Comparison of ENCODE assay signal across 16 cellular contexts in the genomic region with DNA sequence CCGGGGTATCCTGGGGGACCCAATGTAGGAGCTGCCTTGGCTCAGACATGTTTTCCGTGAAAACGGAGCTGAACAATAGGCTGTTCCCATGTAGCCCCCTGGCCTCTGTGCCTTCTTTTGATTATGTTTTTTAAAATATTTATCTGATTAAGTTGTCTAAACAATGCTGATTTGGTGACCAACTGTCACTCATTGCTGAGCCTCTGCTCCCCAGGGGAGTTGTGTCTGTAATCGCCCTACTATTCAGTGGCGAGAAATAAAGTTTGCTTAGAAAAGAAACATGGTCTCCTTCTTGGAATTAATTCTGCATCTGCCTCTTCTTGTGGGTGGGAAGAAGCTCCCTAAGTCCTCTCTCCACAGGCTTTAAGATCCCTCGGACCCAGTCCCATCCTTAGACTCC. TPM values are rescaled to one million over a fixed set of nuclear protein-coding genes. Genes with fewer than 3 reads are reported as not detected.
DNase-seq lines count a peak whose midpoint lies in the region; ATAC-seq and TF ChIP-seq lines count a peak whose summit lies in the region.
"Had no signal": no experiment of that assay in that cellular context is flagged by ENCODE, and none has a peak within 500 bp of the region (broad histone marks: within the 10 kb centered on the region; RNA-seq: fewer than 3 reads in every experiment).

No MANE protein-coding gene starts in this region.

- H3K36me3 ChIP-seq in PC-9 (ENCODE audit: low read depth) = no peaks in the 10 kb centered on the region
- no peaks in the 10 kb centered on the region for H3K36me3 ChIP-seq in mammary epithelial cell (ENCODE audit: insufficient read depth, low read length)
- peaks cover 0 to 22% (median 1%) of the 10 kb centered on the region in 6 donors for H3K36me3 ChIP-seq in spleen
- H3K36me3 ChIP-seq: HAP-1, WERI-Rb-1 had no signal

- H3K9me3 ChIP-seq in PC-9 (ENCODE audit: insufficient read depth, low read depth) (no peaks in the 10 kb centered on the region), mammary epithelial cell (replicated peaks; ENCODE audit: insufficient read depth, low read length) (no peaks in the 10 kb centered on the region), spleen (no peaks in the 10 kb centered on the region)
- H3K9me3 ChIP-seq: HAP-1, SK-N-SH had no signal

- H3K4me1 Mint-ChIP-seq in activated naive CD4-positive, alpha-beta T cell treated with anti-CD3 and anti-CD28 coated beads for 36 hours (ENCODE audit: low read depth) = peaks cover 59% of the 10 kb centered on the region
- peaks cover 83% of the 10 kb centered on the region for H3K4me1 Mint-ChIP-seq in CD14-positive monocyte

- H3K27ac ChIP-seq in PC-9 (0 out of 2 replicates have a peak overlapping the region, but pooled peaks have one; percentile 7), mammary epithelial cell (ENCODE audit: insufficient read depth, low read depth, low read length) (peak overlapping the region; percentile 58), spleen (peak overlapping the region in 5 of 8 donors; percentile 82 to 98 (median 98))
- H3K27ac ChIP-seq: WERI-Rb-1 had no signal

- TF ChIP-seq CTCF in PC-9 (conservative IDR thresholded peaks at IDR 0.05) (no peak), mammary epithelial cell (conservative IDR thresholded peaks at IDR 0.05 in 1 of 2, IDR thresholded peaks at IDR 0.05 in 1 of 2; ENCODE audit: extremely low read depth in 1 of 2, insufficient read depth in 1 of 2, low read depth in 1 of 2, low read length in 2 of 2) (no peak), spleen (IDR thresholded peaks at IDR 0.05 in 8 of 11, conservative IDR thresholded peaks at IDR 0.05 in 3 of 11) (no peak), CD14-positive monocyte (IDR thresholded peaks at IDR 0.05) (no peak)

- no peaks in the 10 kb centered on the region for H3K79me2 ChIP-seq in PC-9 (ENCODE audit: low read depth)
- H3K79me2 ChIP-seq in mammary epithelial cell (ENCODE audit: insufficient read depth, low read length) = no peaks in the 10 kb centered on the region

- WGBS in mammary epithelial cell (ENCODE audit: low coverage, missing lambda C conversion rate) = 67% methylated on average over 6 of the region's 6 CpGs
- 76 to 92% (median 86%) methylated on average over 6 of the region's 6 CpGs for WGBS in spleen, 5 donors

- BruUV-seq in PC-9 (replicated peaks; lab: Mats Ljungman, UMichigan) (no TSS peak), mammary epithelial cell (replicated peaks; lab: Mats Ljungman, UMichigan) (no TSS peak)

- no peak for TF ChIP-seq POLR2A in spleen (IDR thresholded peaks at IDR 0.05)

- DNase-seq in activated naive CD4-positive, alpha-beta T cell treated with anti-CD3 and anti-CD28 coated beads for 36 hours = no peak
- DNase-seq in activated naive CD4-positive, alpha-beta T cell (lab: John Stamatoyannopoulos, UW) = no peak
- DNase-seq in PC-9 (no peak), mammary epithelial cell (no peak), spleen (no peak), CD14-positive monocyte (ENCODE audit: low spot score) (no peak), AML-193 (lab: John Stamatoyannopoulos, UW) (no peak)
- DNase-seq: foreskin fibroblast, midbrain, NCI-H1417 treated with DMSO at 0.1 percent for 48 hours, NCI-H446, SK-N-SH, WERI-Rb-1 had no signal

- intact Hi-C loops in activated naive CD4-positive, alpha-beta T cell treated with anti-CD3 and anti-CD28 coated beads for 36 hours (cut with micrococcal nuclease) = loop anchor here (5.0 to 10.0 kb wide), 2 partner anchors 159 to 1063 kb away; partner anchors contain the start of gene CLIC1
- intact Hi-C loops in PC-9 (cut with micrococcal nuclease; ENCODE audit: unreplicated experiment) = no loop called here
- intact Hi-C loops in mammary epithelial cell (cut with micrococcal nuclease) = no loop called here
- intact Hi-C loops in spleen (cut with DNase I; ENCODE audit: low total_unique reads) = no loop called here
- intact Hi-C loops in CD14-positive monocyte (cut with micrococcal nuclease) = no loop called here

- POLR2A ChIA-PET in PC-9 (lab: Charles Lee; ENCODE audit: unreplicated experiment) = no interaction called here

- peak overlapping the region; percentile 39 for H3K9ac ChIP-seq in mammary epithelial cell (ENCODE audit: insufficient read depth, low read length)
- H3K9ac ChIP-seq: SK-N-SH had no signal

- peak overlapping the region; percentile 99 for H3K4me3 Mint-ChIP-seq in activated naive CD4-positive, alpha-beta T cell treated with anti-CD3 and anti-CD28 coated beads for 36 hours
- no peak overlapping the region for H3K4me3 Mint-ChIP-seq in CD14-positive monocyte

- peak overlapping the region; percentile 99 for H3K27ac Mint-ChIP-seq in activated naive CD4-positive, alpha-beta T cell treated with anti-CD3 and anti-CD28 coated beads for 36 hours
- no peak overlapping the region for H3K27ac Mint-ChIP-seq in CD14-positive monocyte

- H3K4me3 ChIP-seq in PC-9 (no peak overlapping the region), mammary epithelial cell (replicated peaks in 1 of 3; ENCODE audit: insufficient read depth in 1 of 3, low read depth in 2 of 3, low read length in 3 of 3) (no peak overlapping the region), spleen (peak overlapping the region in 7 of 8 donors; percentile 58 to 97 (median 65))
- H3K4me3 ChIP-seq: HAP-1 had no signal

- ATAC-seq in HG03520 (IDR thresholded peaks at IDR 0.05; ENCODE audit: unreplicated experiment) = no peak

- in situ Hi-C loops in mammary epithelial cell (cut with MboI; ENCODE audit: low sequenced_read_pairs in 2 of 2) = no loop called here

- H2AFZ ChIP-seq in PC-9 = no peak overlapping the region
- no peak overlapping the region for H2AFZ ChIP-seq in mammary epithelial cell (ENCODE audit: low read depth, low read length)

- H3K27me3 ChIP-seq in PC-9 (ENCODE audit: insufficient read depth, low read depth) (0 out of 2 replicates have a peak, but pooled peaks cover 5% of the 10 kb centered on the region), mammary epithelial cell (ENCODE audit: insufficient read depth, low read length) (no peaks in the 10 kb centered on the region), spleen (replicated peaks in 1 of 7) (no peaks in the 10 kb centered on the region)

- dilution Hi-C loops in mammary epithelial cell (cut with HindIII; ENCODE audit: low sequenced_read_pairs) = no loop called here

- peaks cover 54% of the 10 kb centered on the region for H3K36me3 Mint-ChIP-seq in activated naive CD4-positive, alpha-beta T cell treated with anti-CD3 and anti-CD28 coated beads for 36 hours (ENCODE audit: low read depth)
- H3K36me3 Mint-ChIP-seq in CD14-positive monocyte = peaks cover 31 to 35% of the 10 kb centered on the region in 2 donors

- H4K20me1 ChIP-seq in PC-9 (ENCODE audit: insufficient read depth) (no peaks in the 10 kb centered on the region), mammary epithelial cell (ENCODE audit: insufficient read depth, low read length) (no peaks in the 10 kb centered on the region)

- CTCF ChIA-PET in activated naive CD4-positive, alpha-beta T cell treated with anti-CD3 and anti-CD28 coated beads for 36 hours (lab: Charles Lee) = interaction anchor here (0.6 to 19.5 kb wide), 5 partner anchors 7 to 27 kb away, joined by 4 to 618 read pairs (median 78); partner anchors contain the start of genes ATP6V1G2, DDX39B, LST1 and LTB
- CTCF ChIA-PET in PC-9 (lab: Charles Lee) = no interaction called here
- CTCF ChIA-PET in mammary epithelial cell (lab: Charles Lee; ENCODE audit: low non-redundant PET) = no interaction called here

- H3F3A ChIP-seq in PC-9 (ENCODE audit: insufficient read depth, low read depth) = peaks cover 5% of the 10 kb centered on the region; the same call in 1 of the 2 replicates

- H3K4me1 ChIP-seq in PC-9 (replicated peaks; ENCODE audit: insufficient read depth) (0 out of 2 replicates have a peak, but pooled peaks cover 5% of the 10 kb centered on the region), mammary epithelial cell (ENCODE audit: insufficient read depth, low read length) (peaks cover 25% of the 10 kb centered on the region), spleen (peaks cover 45 to 94% (median 85%) of the 10 kb centered on the region in 6 donors)

- H3K4me2 ChIP-seq in PC-9 (no peak overlapping the region), mammary epithelial cell (ENCODE audit: insufficient read depth, low read depth, low read length) (no peak overlapping the region)
- H3K4me2 ChIP-seq: SK-N-SH had no signal

- no peaks in the 10 kb centered on the region for H3K9me2 ChIP-seq in PC-9 (ENCODE audit: insufficient read depth)
- H3K9me2 ChIP-seq: SK-N-SH had no signal

- no peaks in the 10 kb centered on the region for H3K9me3 Mint-ChIP-seq in activated naive CD4-positive, alpha-beta T cell treated with anti-CD3 and anti-CD28 coated beads for 36 hours
- peaks cover 0 to 3% (median 0%) of the 10 kb centered on the region in 7 donors for H3K9me3 Mint-ChIP-seq in CD14-positive monocyte

- no peaks in the 10 kb centered on the region for H3K27me3 Mint-ChIP-seq in activated naive CD4-positive, alpha-beta T cell treated with anti-CD3 and anti-CD28 coated beads for 36 hours (ENCODE audit: low read depth)
- H3K27me3 Mint-ChIP-seq in CD14-positive monocyte (ENCODE audit: low read depth in 3 of 3) = peaks cover 0 to 2% (median 1%) of the 10 kb centered on the region in 3 donors

RNA-seq across cellular contexts. Expression of gene TNF, which starts 2.7 kb away (rescaled TPM):
- 10 to 100 TPM; 31.6 to 33.2 TPM for total RNA-seq in activated naive CD4-positive, alpha-beta T cell treated with anti-CD3 and anti-CD28 coated beads for 36 hours
- total RNA-seq in PC-9 (2021) (not detected in 2 replicates), mammary epithelial cell (under 1 TPM in 1 of 2 donors, not detected in 1; 0.59 TPM), spleen (10 to 100 TPM in 5 of 7 donors, 1 to 10 TPM in 2; 6.5 to 18.3 (median 11.6) TPM)
- polyA plus RNA-seq in mammary epithelial cell (0.08 TPM), spleen (10 to 100 TPM in 2 of 3 donors, 1 to 10 TPM in 1; 5.5 to 17.3 (median 13.3) TPM), CD14-positive monocyte (10 to 100 TPM in 1 of 2 donors, 1 to 10 TPM in 1; 9.6 to 13.7 TPM)
- polyA minus RNA-seq in mammary epithelial cell = not detected
- total RNA-seq: bronchial epithelial cell had no signal
- polyA plus RNA-seq: SK-N-SH had no signal

RNA-seq across cellular contexts. Expression of gene LTB, which starts 4.2 kb away (rescaled TPM):
- 10 to 100 TPM; 50.5 to 52.3 TPM for total RNA-seq in activated naive CD4-positive, alpha-beta T cell treated with anti-CD3 and anti-CD28 coated beads for 36 hours
- 0.63 TPM in 1 of 2 replicates, not detected in the other for total RNA-seq in PC-9 (2021)
- 1 to 10 TPM in 1 of 2 donors, under 1 TPM in 1; 0.17 to 1.5 TPM for total RNA-seq in mammary epithelial cell
- polyA plus RNA-seq in mammary epithelial cell = 0.07 TPM
- polyA minus RNA-seq in mammary epithelial cell = not detected
- total RNA-seq in spleen = 100 to 1,000 TPM in 6 of 7 donors, 10 to 100 TPM in 1; 83.0 to 403 (median 162) TPM
- polyA plus RNA-seq in spleen = 1,000 to 10,000 TPM in 1 of 3 donors, 100 to 1,000 TPM in 2; 804 to 1,256 (median 838) TPM
- 10 to 100 TPM; 21.6 to 25.5 TPM for polyA plus RNA-seq in CD14-positive monocyte
- total RNA-seq: bronchial epithelial cell had no signal

RNA-seq across cellular contexts. Expression of gene LTA, which starts 6.0 kb away (rescaled TPM):
- 100 to 1,000 TPM; 165 to 173 TPM for total RNA-seq in activated naive CD4-positive, alpha-beta T cell treated with anti-CD3 and anti-CD28 coated beads for 36 hours
- total RNA-seq in PC-9 (2021) = not detected in 2 replicates
- total RNA-seq in mammary epithelial cell = not detected
- not detected for polyA plus RNA-seq in mammary epithelial cell
- polyA minus RNA-seq in mammary epithelial cell = not detected
- 10 to 100 TPM in 1 of 7 donors, 1 to 10 TPM in 6; 2.4 to 14.4 (median 5.1) TPM for total RNA-seq in spleen
- polyA plus RNA-seq in spleen = 1 to 10 TPM; 6.8 to 9.2 (median 7.3) TPM
- polyA plus RNA-seq in CD14-positive monocyte = under 1 TPM in 1 of 2 donors, not detected in 1; 0.26 TPM
- total RNA-seq: bronchial epithelial cell had no signal
- polyA plus RNA-seq: SK-N-SH had no signal

RNA-seq across cellular contexts. Expression of gene LST1, which starts 8.0 kb away (rescaled TPM):
- 10 to 100 TPM; 11.5 to 12.5 TPM for total RNA-seq in activated naive CD4-positive, alpha-beta T cell treated with anti-CD3 and anti-CD28 coated beads for 36 hours
- total RNA-seq in PC-9 (2021) (1.6 TPM in 2 replicates), mammary epithelial cell (not detected), spleen (100 to 1,000 TPM; 139 to 268 (median 217) TPM)
- polyA plus RNA-seq in mammary epithelial cell (not detected), spleen (100 to 1,000 TPM; 128 to 214 (median 203) TPM), CD14-positive monocyte (1,000 to 10,000 TPM; 1,103 to 1,202 TPM)
- not detected for polyA minus RNA-seq in mammary epithelial cell
- total RNA-seq: bronchial epithelial cell had no signal
- polyA plus RNA-seq: SK-N-SH had no signal

RNA-seq across cellular contexts. Expression of gene NCR3, which starts 14.7 kb away (rescaled TPM):
- 1 to 10 TPM; 2.8 TPM for total RNA-seq in activated naive CD4-positive, alpha-beta T cell treated with anti-CD3 and anti-CD28 coated beads for 36 hours
- total RNA-seq in PC-9 (2021) = not detected in 2 replicates
- total RNA-seq in mammary epithelial cell = not detected
- polyA plus RNA-seq in mammary epithelial cell = not detected
- polyA minus RNA-seq in mammary epithelial cell = not detected
- 10 to 100 TPM in 6 of 7 donors, 1 to 10 TPM in 1; 7.8 to 28.1 (median 12.1) TPM for total RNA-seq in spleen
- polyA plus RNA-seq in spleen = 10 to 100 TPM; 15.9 to 30.3 (median 25.3) TPM
- 1 to 10 TPM in 1 of 2 donors, under 1 TPM in 1; 0.54 to 1.2 TPM for polyA plus RNA-seq in CD14-positive monocyte
- total RNA-seq: bronchial epithelial cell had no signal
- polyA plus RNA-seq: SK-N-SH had no signal

Comparison
In these comparisons a context has a peak if more than half of its experiments do, and no peak if none do; other contexts are left out.
1. H3K27ac ChIP-seq: peak in every context shown above with its lines; median percentile 98 in spleen; 58 in mammary epithelial cell; 7 in PC-9.
2. H3K4me3 ChIP-seq: peak in spleen (7 of 8); none in PC-9 (single experiment) and mammary epithelial cell (0 of 3).
3. RNA of gene LTB, which starts 4.2 kb away (total RNA-seq): 83.0 to 403 TPM in spleen and 50.5 to 52.3 TPM in activated naive CD4-positive, alpha-beta T cell treated with anti-CD3 and anti-CD28 coated beads for 36 hours; 0.17 to 1.5 TPM in mammary epithelial cell and 0.63 TPM in PC-9; every median in the first group is over 10 times any median in the second.
4. RNA of gene LTA, which starts 6.0 kb away (total RNA-seq): 165 to 173 TPM in activated naive CD4-positive, alpha-beta T cell treated with anti-CD3 and anti-CD28 coated beads for 36 hours; 2.4 to 14.4 TPM in spleen, not detected in PC-9 and not detected in mammary epithelial cell; every median in the first group is over 10 times any median in the second.